33 cellular contexts compared by ENCODE assay signal in genomic region chr5:167571824-167572223, GRCh38.
"Had no signal": no experiment of that assay in that cellular context is flagged by ENCODE, and none has a peak within 500 bp of the region (broad histone marks: within the 10 kb centered on the region; RNA-seq: fewer than 3 reads in every experiment).

No MANE protein-coding gene starts in this region.

- H3K9me3 Mint-ChIP-seq: activated B cell treated with CpG ODN at 0.5 μM for 24 hours; activated CD8-positive, alpha-beta T cell treated with anti-CD3 and anti-CD28 coated beads for 36 hours; activated naive CD8-positive, alpha-beta T cell treated with anti-CD3 and anti-CD28 coated beads, Interleukin-2, amount 50 U/mL, for 24 hours; activated T-cell treated with anti-CD3 and anti-CD28 coated beads, Interleukin-2, amount 50 U/mL, for 4 hours; mesothelial cell of epicardium; T-helper 1 cell treated with Interleukin-12 subunit alpha and Interleukin-12 subunit beta and Interleukin-4 antibody, amounts not matched to agents 30 μg/mL and 1 μg/mL, for 36 hours had no signal

- H3K4me1 ChIP-seq: breast epithelium, gastrocnemius medialis had no signal

- H3K36me3 ChIP-seq: breast epithelium, gastrocnemius medialis, right atrium auricular region, thyroid gland, upper lobe of left lung had no signal

- DNase-seq: activated B cell treated with CpG ODN at 0.5 μM for 24 hours; activated CD4-positive, alpha-beta T cell treated with anti-CD3 and anti-CD28 coated beads, Interleukin-2, amount 50 U/mL, for 1 hour; activated CD8-positive, alpha-beta T cell treated with anti-CD3 and anti-CD28 coated beads for 36 hours; activated gamma-delta T cell treated with Interleukin-2 at 50 U/mL for 16 hours; activated naive CD4-positive, alpha-beta T cell treated with anti-CD3 and anti-CD28 coated beads, Interleukin-2, amount 50 U/mL, for 16 hours; activated naive CD8-positive, alpha-beta T cell treated with anti-CD3 and anti-CD28 coated beads, Interleukin-2, amount 50 U/mL, for 24 hours; activated T-cell treated with anti-CD3 and anti-CD28 coated beads, Interleukin-2, amount 50 U/mL, for 4 hours; amygdala; central memory CD4-positive, alpha-beta T cell; dermis blood vessel endothelial cell; effector CD8-positive, alpha-beta T cell; erythroblast; gastrocnemius medialis; islet precursor cell; left cardiac atrium; left ventricle myocardium superior; naive thymus-derived CD4-positive, alpha-beta T cell; stimulated activated CD4-positive, alpha-beta T cell treated with anti-CD3 and anti-CD28 coated beads, Interleukin-1b, Interleukin-23, amount 100 ng/mL, for 48 hours; stimulated activated CD4-positive, alpha-beta T cell treated with anti-CD3 and anti-CD28 coated beads, Interleukin-4, amount 100 ng/mL, for 4 hours; stimulated activated CD8-positive, alpha-beta memory T cell treated with anti-CD3 and anti-CD28 coated beads, Interleukin-4, amount 100 ng/mL, for 48 hours; stimulated activated naive CD8-positive, alpha-beta T cell treated with anti-CD3 and anti-CD28 coated beads, Interleukin-15, amount 100 ng/mL, for 72 hours; substantia nigra; T-helper 9 cell; thyroid gland; upper lobe of left lung had no signal

- H3K27me3 ChIP-seq: thyroid gland, upper lobe of left lung had no signal

- ATAC-seq: activated CD8-positive, alpha-beta T cell treated with anti-CD3 and anti-CD28 coated beads for 36 hours; activated naive CD8-positive, alpha-beta T cell treated with anti-CD3 and anti-CD28 coated beads, Interleukin-2, amount 50 U/mL, for 24 hours; activated T-cell treated with anti-CD3 and anti-CD28 coated beads, Interleukin-2, amount 50 U/mL, for 4 hours; activated T-helper 17 cell treated with anti-CD3 and anti-CD28 coated beads, Interleukin-2, amount 50 U/mL, for 72 hours; gastrocnemius medialis; left cardiac atrium; left ventricle myocardium superior; naive thymus-derived CD4-positive, alpha-beta T cell; stimulated activated memory B cell treated with anti-CD40 and anti-IgM and Interleukin-4, amounts not matched to agents 10 μg/mL and 1 μg/mL and 100 μg/mL, for 72 hours; stimulated activated naive CD8-positive, alpha-beta T cell treated with anti-CD3 and anti-CD28 coated beads, Interleukin-15, amount 100 ng/mL, for 72 hours had no signal

- H3K4me2 ChIP-seq: hepatocyte, smooth muscle cell had no signal

- H3K36me3 Mint-ChIP-seq: mesothelial cell of epicardium; naive thymus-derived CD4-positive, alpha-beta T cell; stimulated activated memory B cell treated with anti-CD40 and anti-IgM and Interleukin-4, amounts not matched to agents 10 μg/mL and 1 μg/mL and 100 μg/mL, for 72 hours had no signal

- H3K27ac Mint-ChIP-seq: activated B cell treated with CpG ODN at 0.5 μM for 24 hours; activated CD8-positive, alpha-beta T cell treated with anti-CD3 and anti-CD28 coated beads for 36 hours; activated naive CD8-positive, alpha-beta T cell treated with anti-CD3 and anti-CD28 coated beads, Interleukin-2, amount 50 U/mL, for 24 hours; activated T-helper 17 cell treated with anti-CD3 and anti-CD28 coated beads, Interleukin-2, amount 50 U/mL, for 72 hours; mesothelial cell of epicardium; naive thymus-derived CD4-positive, alpha-beta T cell; stimulated activated memory B cell treated with anti-CD40 and anti-IgM and Interleukin-4, amounts not matched to agents 10 μg/mL and 1 μg/mL and 100 μg/mL, for 72 hours; stimulated activated naive CD8-positive, alpha-beta T cell treated with anti-CD3 and anti-CD28 coated beads, Interleukin-15, amount 100 ng/mL, for 72 hours; T-helper 1 cell treated with Interleukin-12 subunit alpha and Interleukin-12 subunit beta and Interleukin-4 antibody, amounts not matched to agents 30 μg/mL and 1 μg/mL, for 36 hours had no signal

- H3K4me3 ChIP-seq: breast epithelium, gastrocnemius medialis, hepatocyte, right atrium auricular region, smooth muscle cell, thyroid gland, upper lobe of left lung had no signal

- H3K4me3 Mint-ChIP-seq: activated B cell treated with CpG ODN at 0.5 μM for 24 hours; activated CD8-positive, alpha-beta T cell treated with anti-CD3 and anti-CD28 coated beads for 36 hours; activated naive CD8-positive, alpha-beta T cell treated with anti-CD3 and anti-CD28 coated beads, Interleukin-2, amount 50 U/mL, for 24 hours; activated T-cell treated with anti-CD3 and anti-CD28 coated beads, Interleukin-2, amount 50 U/mL, for 4 hours; activated T-helper 17 cell treated with anti-CD3 and anti-CD28 coated beads, Interleukin-2, amount 50 U/mL, for 72 hours; mesothelial cell of epicardium; naive thymus-derived CD4-positive, alpha-beta T cell; stimulated activated memory B cell treated with anti-CD40 and anti-IgM and Interleukin-4, amounts not matched to agents 10 μg/mL and 1 μg/mL and 100 μg/mL, for 72 hours; stimulated activated naive CD8-positive, alpha-beta T cell treated with anti-CD3 and anti-CD28 coated beads, Interleukin-15, amount 100 ng/mL, for 72 hours; T-helper 1 cell treated with Interleukin-12 subunit alpha and Interleukin-12 subunit beta and Interleukin-4 antibody, amounts not matched to agents 30 μg/mL and 1 μg/mL, for 36 hours had no signal

- H2AFZ ChIP-seq: hepatocyte had no signal

- H3K4me1 Mint-ChIP-seq: activated B cell treated with CpG ODN at 0.5 μM for 24 hours; activated naive CD8-positive, alpha-beta T cell treated with anti-CD3 and anti-CD28 coated beads, Interleukin-2, amount 50 U/mL, for 24 hours had no signal

- H3K9me3 ChIP-seq: breast epithelium, gastrocnemius medialis, right atrium auricular region, thyroid gland, upper lobe of left lung had no signal

- H3K27ac ChIP-seq: breast epithelium, gastrocnemius medialis, hepatocyte, right atrium auricular region, thyroid gland, upper lobe of left lung had no signal
